14 cellular contexts compared by ENCODE assay signal in the genomic region with DNA sequence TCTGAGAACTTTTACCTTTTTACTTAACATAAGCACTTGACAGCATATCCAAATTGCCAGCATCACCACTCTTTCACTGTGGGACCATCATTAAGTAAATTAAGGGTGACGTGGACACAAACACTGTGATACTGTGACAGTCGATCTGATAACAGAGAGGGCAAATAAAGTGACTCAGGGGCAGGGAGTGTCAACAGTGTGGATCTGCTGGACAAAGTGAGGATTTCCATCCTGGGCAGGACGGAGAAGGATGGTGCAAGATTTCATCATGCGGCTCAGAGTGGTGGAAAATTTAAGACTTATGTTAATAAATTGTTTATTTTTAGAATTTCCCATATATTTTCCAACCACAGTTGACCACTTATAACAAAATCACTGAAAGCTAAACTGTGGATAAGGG. TPM values are rescaled to one million over a fixed set of nuclear protein-coding genes. Genes with fewer than 3 reads are reported as not detected.
DNase-seq lines count a peak whose midpoint lies in the region; TF ChIP-seq lines count a peak whose summit lies in the region.
"Had no signal": no experiment of that assay in that cellular context is flagged by ENCODE, and none has a peak within 500 bp of the region (broad histone marks: within the 10 kb centered on the region; RNA-seq: fewer than 3 reads in every experiment).

No MANE protein-coding gene starts in this region.

- POLR2A ChIA-PET in PC-9 (lab: Charles Lee; ENCODE audit: unreplicated experiment) = no interaction called here

- TF ChIP-seq CTCF in PC-9 (conservative IDR thresholded peaks at IDR 0.05) (no peak), epithelial cell of esophagus (IDR thresholded peaks at IDR 0.05; ENCODE audit: insufficient read depth, low read depth, low read length, missing control alignments) (no peak), prostate gland (IDR thresholded peaks at IDR 0.05) (no peak)

- CTCF ChIA-PET in PC-9 (lab: Charles Lee) = no interaction called here

- no peaks in the 10 kb centered on the region for H3K9me3 ChIP-seq in GM23248 (ENCODE audit: low read depth)
- H3K9me3 ChIP-seq in PC-9 (ENCODE audit: insufficient read depth, low read depth) = no peaks in the 10 kb centered on the region
- no peaks in the 10 kb centered on the region for H3K9me3 ChIP-seq in prostate gland
- H3K9me3 ChIP-seq: Peyer's patch had no signal

- H3K4me1 ChIP-seq in GM23248 (ENCODE audit: insufficient read depth) (peaks cover 49% of the 10 kb centered on the region), PC-9 (replicated peaks; ENCODE audit: insufficient read depth) (peaks cover 52% of the 10 kb centered on the region), prostate gland (replicated peaks) (no peaks in the 10 kb centered on the region)
- H3K4me1 ChIP-seq: Peyer's patch had no signal

- H3K9me2 ChIP-seq in GM23248 (ENCODE audit: insufficient read depth) (no peaks in the 10 kb centered on the region), PC-9 (ENCODE audit: insufficient read depth) (no peaks in the 10 kb centered on the region)

- no peak overlapping the region for H3K4me3 ChIP-seq in GM23248
- no peak overlapping the region for H3K4me3 ChIP-seq in PC-9
- no peak overlapping the region for H3K4me3 ChIP-seq in epithelial cell of esophagus (ENCODE audit: low read length)
- H3K4me3 ChIP-seq in prostate gland = no peak overlapping the region
- H3K4me3 ChIP-seq: Peyer's patch had no signal

- no TSS peak for BruUV-seq in PC-9 (replicated peaks; lab: Mats Ljungman, UMichigan)

- H3K9ac ChIP-seq in GM23248 = peak overlapping the region; percentile 68

- no peaks in the 10 kb centered on the region for H3K36me3 ChIP-seq in GM23248 (ENCODE audit: low read depth)
- H3K36me3 ChIP-seq in PC-9 (ENCODE audit: low read depth) = no peaks in the 10 kb centered on the region
- no peaks in the 10 kb centered on the region for H3K36me3 ChIP-seq in prostate gland
- H3K36me3 ChIP-seq: Peyer's patch had no signal

- H3K79me2 ChIP-seq in GM23248 (ENCODE audit: insufficient read depth) (no peaks in the 10 kb centered on the region), PC-9 (ENCODE audit: low read depth) (no peaks in the 10 kb centered on the region)

- no peaks in the 10 kb centered on the region for H3K27me3 ChIP-seq in GM23248 (replicated peaks; ENCODE audit: insufficient read depth)
- no peaks in the 10 kb centered on the region for H3K27me3 ChIP-seq in PC-9 (ENCODE audit: insufficient read depth, low read depth)
- H3K27me3 ChIP-seq in prostate gland (replicated peaks; ENCODE audit: insufficient read depth) = no peaks in the 10 kb centered on the region
- H3K27me3 ChIP-seq: Peyer's patch had no signal

- H3F3A ChIP-seq in GM23248 (ENCODE audit: insufficient read depth) = peaks cover 67% of the 10 kb centered on the region
- H3F3A ChIP-seq in PC-9 (ENCODE audit: insufficient read depth, low read depth) = peaks cover 17% of the 10 kb centered on the region

- H3K4me2 ChIP-seq in GM23248 (ENCODE audit: unreplicated experiment) = peak overlapping the region; percentile 59
- H3K4me2 ChIP-seq in PC-9 = peak overlapping the region; percentile 43

- 70 to 73% methylated on average over 4 of the region's 4 CpGs for WGBS in GM23248 (ENCODE audit: low coverage in 1 of 2, low lambda C conversion rate in 2 of 2, missing lambda C conversion rate in 2 of 2), 2 experiments
- WGBS in prostate gland = 63% methylated on average over 4 of the region's 4 CpGs

- H2AFZ ChIP-seq in GM23248 (peak overlapping the region; percentile 26; the same call in 1 of the 2 replicates), PC-9 (peak overlapping the region; percentile 40; the same call in 1 of the 2 replicates)

- DNase-seq in GM23248 (peak; percentile 62), PC-9 (peak; percentile 39 to 84), epithelial cell of esophagus (ENCODE audit: low read depth) (peak; percentile 30), prostate gland (ENCODE audit: low spot score) (peak; percentile 24), substantia nigra (lab: John Stamatoyannopoulos, UW) (no peak), cardiac septum (ENCODE audit: low spot score) (no peak)
- no peak for DNase-seq in activated CD8-positive, alpha-beta memory T cell treated with anti-CD3 and anti-CD28 coated beads, Interleukin-2, amount 50 U/mL, for 48 hours
- DNase-seq: activated CD4-positive, alpha-beta T cell treated with anti-CD3 and anti-CD28 coated beads, Interleukin-2, amount 50 U/mL, for 4 hours; activated T-cell treated with anti-CD3 and anti-CD28 coated beads, Interleukin-2, amount 50 U/mL, for 1 hour; dermis blood vessel endothelial cell; glutamatergic neuron; NCI-H774; Peyer's patch; small intestine had no signal

- H4K20me1 ChIP-seq in GM23248 (ENCODE audit: insufficient read depth) (no peaks in the 10 kb centered on the region), PC-9 (ENCODE audit: insufficient read depth) (no peaks in the 10 kb centered on the region)

- intact Hi-C loops in PC-9 (cut with micrococcal nuclease; ENCODE audit: unreplicated experiment) (loop anchor here (5.0 kb wide), 1 partner anchor 72 kb away; a partner anchor contains a TSS), prostate gland (cut with DNase I) (no loop called here), cardiac septum (cut with DNase I) (no loop called here)

- in situ Hi-C loops in GM23248 (cut with MboI) = no loop called here

- H3K27ac ChIP-seq in GM23248 (peak overlapping the region; percentile 95), PC-9 (peak overlapping the region; percentile 95), prostate gland (peak overlapping the region in 1 of 2 donors; percentile 17), substantia nigra (ENCODE audit: low read depth, low read length, poor library complexity, severe bottlenecking) (no peak overlapping the region)
- H3K27ac ChIP-seq: Peyer's patch had no signal

- no peak for TF ChIP-seq POLR2A in prostate gland (IDR thresholded peaks at IDR 0.05)

RNA-seq across cellular contexts. Expression of a gene that starts 60.0 kb away (rescaled TPM):
- 6.9 and 17.1 TPM in 2 replicates for total RNA-seq in GM23248 (2014; rRNA removed; shearing (Covaris generic))
- 11.5 and 14.2 TPM in 2 replicates for polyA plus RNA-seq in GM23248 (2016; fragmentation: Nextera tagmentation; extraction: Ambion mirVana)
- 14.1 and 14.3 TPM in 2 replicates for total RNA-seq in PC-9 (2021)
- 10 to 100 TPM in 1 of 2 donors, 1 to 10 TPM in 1; 7.9 to 23.2 TPM for total RNA-seq in prostate gland
- total RNA-seq in cardiac septum = 4.9 TPM

Comparison
In these comparisons a context has a peak if more than half of its experiments do, and no peak if none do; other contexts are left out.
1. DNase-seq: peak in GM23248 (single experiment), PC-9 (2 of 2), epithelial cell of esophagus (single experiment) and prostate gland (single experiment); none in activated CD8-positive, alpha-beta memory T cell treated with anti-CD3 and anti-CD28 coated beads, Interleukin-2, amount 50 U/mL, for 48 hours (single experiment), substantia nigra (0 of 49) and cardiac septum (single experiment).